21 cellular contexts compared by ENCODE assay signal in genomic region chr12:19036673-19037357, GRCh38.
DNase-seq lines count a peak whose midpoint lies in the region; ATAC-seq and TF ChIP-seq lines count a peak whose summit lies in the region.
"Had no signal": no experiment of that assay in that cellular context is flagged by ENCODE, and none has a peak within 500 bp of the region (broad histone marks: within the 10 kb centered on the region; RNA-seq: fewer than 3 reads in every experiment).

No MANE protein-coding gene starts in this region.

- H3K9me3 Mint-ChIP-seq in endothelial cell (ENCODE audit: unreplicated experiment) = peaks cover 4% of the 10 kb centered on the region

- ATAC-seq in GM19351 (IDR thresholded peaks at IDR 0.05; ENCODE audit: unreplicated experiment) = no peak
- ATAC-seq: naive thymus-derived CD8-positive, alpha-beta T cell; Panc1 had no signal

- peaks cover 3% of the 10 kb centered on the region for H3K27me3 Mint-ChIP-seq in endothelial cell (ENCODE audit: unreplicated experiment)
- H3K27me3 Mint-ChIP-seq: memory B cell, progenitor cell of endocrine pancreas had no signal

- H3K36me3 Mint-ChIP-seq in endothelial cell (ENCODE audit: low read depth, unreplicated experiment) = peaks cover 7% of the 10 kb centered on the region
- H3K36me3 Mint-ChIP-seq: memory B cell had no signal

- TF ChIP-seq CTCF in endothelial cell (IDR thresholded peaks at IDR 0.05; ENCODE audit: unreplicated experiment) (no peak), GM10266 (IDR thresholded peaks at IDR 0.05; ENCODE audit: control insufficient read depth, insufficient read depth, low read depth, missing control alignments) (no peak)

- H3K4me3 Mint-ChIP-seq in endothelial cell (ENCODE audit: unreplicated experiment) = no peak overlapping the region
- H3K4me3 Mint-ChIP-seq: memory B cell; naive thymus-derived CD8-positive, alpha-beta T cell had no signal

- H3K27ac Mint-ChIP-seq in endothelial cell (ENCODE audit: unreplicated experiment) = peak overlapping the region; percentile 53
- H3K27ac Mint-ChIP-seq: activated T-helper 2 cell treated with anti-CD3 and anti-CD28 coated beads, Interferon-gamma antibody, Interleukin-2, Interleukin-4, amounts not matched to agents 10 μg/mL and 5 μg/mL and 100 μg/mL, durations not matched to agents 14 hours and 24 hours and 36 hours; memory B cell; naive thymus-derived CD8-positive, alpha-beta T cell; progenitor cell of endocrine pancreas had no signal

- DNase-seq in RPMI7951 (ENCODE audit: low read depth) = peak; percentile 53
- no peak for DNase-seq in endothelial cell (ENCODE audit: low spot score)
- peak; percentile 7 for DNase-seq in hepatic stellate cell (ENCODE audit: low spot score)
- peak; percentile 15 for DNase-seq in pulmonary artery endothelial cell (ENCODE audit: low read depth, low spot score)
- DNase-seq in NK-92 (lab: John Stamatoyannopoulos, UW; ENCODE audit: unreplicated experiment) = no peak
- DNase-seq in activated CD8-positive, alpha-beta memory T cell treated with anti-CD3 and anti-CD28 coated beads, Interleukin-2, amount 50 U/mL, for 4 hours = no peak
- no peak for DNase-seq in GM10266 (ENCODE audit: extremely low spot score)
- DNase-seq: BE2C; Caco-2; colonic mucosa; GF-D8; naive thymus-derived CD8-positive, alpha-beta T cell; NCI-H1436 treated with DMSO at 0.1 percent for 48 hours; SK-N-SH; stimulated activated CD4-positive, alpha-beta T cell treated with anti-CD3 and anti-CD28 coated beads, Interleukin-4, amount 100 ng/mL, for 4 hours; substantia nigra had no signal

- H3K4me1 Mint-ChIP-seq in endothelial cell (ENCODE audit: unreplicated experiment) = peaks cover 15% of the 10 kb centered on the region
- H3K4me1 Mint-ChIP-seq: memory B cell; naive thymus-derived CD8-positive, alpha-beta T cell had no signal

Comparison
In these comparisons a context has a peak if more than half of its experiments do, and no peak if none do; other contexts are left out.
1. DNase-seq: peak in RPMI7951 (single experiment), hepatic stellate cell (single experiment) and pulmonary artery endothelial cell (single experiment); none in endothelial cell (single experiment), NK-92 (single experiment), activated CD8-positive, alpha-beta memory T cell treated with anti-CD3 and anti-CD28 coated beads, Interleukin-2, amount 50 U/mL, for 4 hours (single experiment) and GM10266 (single experiment).